ENCODE assay signal across 29 cellular contexts in the genomic region with DNA sequence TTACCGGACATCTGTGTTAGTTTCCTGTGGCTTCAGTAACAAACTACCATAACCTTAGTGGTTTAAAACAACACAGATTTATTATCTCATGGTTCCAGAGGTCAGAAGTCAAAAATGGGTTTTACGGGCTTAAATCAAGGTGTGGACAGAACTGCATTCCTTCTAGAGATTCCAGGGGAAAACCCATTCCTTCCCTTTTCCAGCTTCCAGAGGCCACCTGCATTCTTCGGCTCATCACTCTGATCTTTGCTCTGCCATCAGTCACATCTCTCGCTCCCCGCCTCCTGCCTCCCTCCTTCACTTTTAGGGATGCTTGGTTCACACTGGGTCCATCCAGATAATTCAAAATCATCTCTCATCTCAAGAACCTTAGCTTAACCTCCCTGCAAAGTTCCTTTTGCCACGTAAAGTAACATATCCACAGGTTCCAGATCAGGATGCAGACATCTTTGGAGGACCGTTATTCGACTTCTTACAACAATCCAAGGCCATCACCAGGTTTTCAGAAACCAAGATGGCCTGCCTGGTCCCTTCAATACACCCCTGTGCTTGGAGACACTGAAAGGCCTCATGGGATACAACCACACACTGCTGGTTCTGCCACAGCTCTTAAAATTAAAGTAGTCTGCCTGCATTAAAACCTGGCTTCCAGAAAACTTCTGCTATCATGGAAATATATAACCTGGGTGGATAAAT.
"Had no signal": no experiment of that assay in that cellular context is flagged by ENCODE, and none has a peak within 500 bp of the region (broad histone marks: within the 10 kb centered on the region; RNA-seq: fewer than 3 reads in every experiment).

No MANE protein-coding gene starts in this region.

- H3K27me3 Mint-ChIP-seq: stimulated activated memory B cell treated with anti-CD40 and anti-IgM and Interleukin-4, amounts not matched to agents 10 μg/mL and 1 μg/mL and 100 μg/mL, for 72 hours had no signal

- H3K4me3 Mint-ChIP-seq: immature natural killer cell; mesothelial cell of epicardium; naive B cell; natural killer cell; nephron progenitor cell; neural progenitor cell; stimulated activated memory B cell treated with anti-CD40 and anti-IgM and Interleukin-4, amounts not matched to agents 10 μg/mL and 1 μg/mL and 100 μg/mL, for 72 hours; stimulated activated naive CD8-positive, alpha-beta T cell treated with anti-CD3 and anti-CD28 coated beads, Interleukin-15, amount 100 ng/mL, for 72 hours had no signal

- H3K4me1 Mint-ChIP-seq: immature natural killer cell; natural killer cell; neural progenitor cell; stimulated activated memory B cell treated with anti-CD40 and anti-IgM and Interleukin-4, amounts not matched to agents 10 μg/mL and 1 μg/mL and 100 μg/mL, for 72 hours; stimulated activated naive CD8-positive, alpha-beta T cell treated with anti-CD3 and anti-CD28 coated beads, Interleukin-15, amount 100 ng/mL, for 72 hours had no signal

- H3K36me3 Mint-ChIP-seq: immature natural killer cell; mesothelial cell of epicardium; naive B cell; natural killer cell; neural progenitor cell; stimulated activated memory B cell treated with anti-CD40 and anti-IgM and Interleukin-4, amounts not matched to agents 10 μg/mL and 1 μg/mL and 100 μg/mL, for 72 hours had no signal

- H3K27ac ChIP-seq: left ventricle myocardium inferior, neural progenitor cell, neutrophil, ovary, right atrium auricular region, right lobe of liver, testis, thyroid gland, transverse colon, upper lobe of right lung had no signal

- H3K9me3 ChIP-seq: left ventricle myocardium inferior, neutrophil, ovary, right atrium auricular region, right lobe of liver, testis, thyroid gland, transverse colon, upper lobe of right lung had no signal

- DNase-seq: hypothalamus; immature natural killer cell; left ventricle myocardium inferior; mesendoderm; naive B cell; natural killer cell; nephron progenitor cell; occipital lobe; ovary; right lobe of liver; stimulated activated CD4-positive, alpha-beta T cell treated with anti-CD3 and anti-CD28 coated beads, Interleukin-1b, Interleukin-23, amount 100 ng/mL, for 48 hours; stimulated activated CD4-positive, alpha-beta T cell treated with anti-CD3 and anti-CD28 coated beads, Interleukin-2, amount 100 ng/mL, for 48 hours; stimulated activated CD4-positive, alpha-beta T cell treated with anti-CD3 and anti-CD28 coated beads, Interleukin-4, amount 100 ng/mL, for 4 hours; stimulated activated CD8-positive, alpha-beta memory T cell treated with anti-CD3 and anti-CD28 coated beads, Interleukin-4, amount 100 ng/mL, for 48 hours; stimulated activated naive CD4-positive, alpha-beta T cell treated with Interleukin-2 at 50 U/mL for 16 hours; stimulated activated naive CD8-positive, alpha-beta T cell treated with anti-CD3 and anti-CD28 coated beads, Interleukin-15, amount 100 ng/mL, for 72 hours; substantia nigra; testis; thyroid gland; transverse colon; upper lobe of right lung had no signal

- H3K4me3 ChIP-seq: left ventricle myocardium inferior, lung, neural progenitor cell, ovary, right atrium auricular region, right lobe of liver, smooth muscle cell, testis, thyroid gland, transverse colon, upper lobe of right lung had no signal

- H3K9me3 Mint-ChIP-seq: immature natural killer cell; mesothelial cell of epicardium; natural killer cell; stimulated activated memory B cell treated with anti-CD40 and anti-IgM and Interleukin-4, amounts not matched to agents 10 μg/mL and 1 μg/mL and 100 μg/mL, for 72 hours; stimulated activated naive CD8-positive, alpha-beta T cell treated with anti-CD3 and anti-CD28 coated beads, Interleukin-15, amount 100 ng/mL, for 72 hours had no signal

- H3K36me3 ChIP-seq: left ventricle myocardium inferior, neural progenitor cell, neutrophil, ovary, right atrium auricular region, right lobe of liver, thyroid gland, transverse colon, upper lobe of right lung had no signal

- H3K4me1 ChIP-seq: left ventricle myocardium inferior, neural progenitor cell, right atrium auricular region, right lobe of liver, testis, thyroid gland, transverse colon, upper lobe of right lung had no signal

- H3K27ac Mint-ChIP-seq: immature natural killer cell; mesothelial cell of epicardium; natural killer cell; nephron progenitor cell; neural progenitor cell; progenitor cell of endocrine pancreas; stimulated activated memory B cell treated with anti-CD40 and anti-IgM and Interleukin-4, amounts not matched to agents 10 μg/mL and 1 μg/mL and 100 μg/mL, for 72 hours; stimulated activated naive CD8-positive, alpha-beta T cell treated with anti-CD3 and anti-CD28 coated beads, Interleukin-15, amount 100 ng/mL, for 72 hours had no signal

- H3K27me3 ChIP-seq: neural progenitor cell, neutrophil, ovary, right atrium auricular region, right lobe of liver, testis, thyroid gland, transverse colon, upper lobe of right lung had no signal
